26 cellular contexts compared by ENCODE assay signal in genomic region chr12:108126990-108127468, GRCh38. TPM values are rescaled to one million over a fixed set of nuclear protein-coding genes. Genes with fewer than 3 reads are reported as not detected.
DNase-seq lines count a peak whose midpoint lies in the region; ATAC-seq, FAIRE-seq and TF ChIP-seq lines count a peak whose summit lies in the region.
"Had no signal": no experiment of that assay in that cellular context is flagged by ENCODE, and none has a peak within 500 bp of the region (broad histone marks: within the 10 kb centered on the region; RNA-seq: fewer than 3 reads in every experiment).

No MANE protein-coding gene starts in this region.

- H3K9me3 ChIP-seq in GM12878 (replicated peaks; ENCODE audit: control insufficient read depth, insufficient read depth, low read length), result no peaks in the 10 kb centered on the region
- peaks cover 3 to 4% of the 10 kb centered on the region in 2 donors for H3K9me3 ChIP-seq in stomach smooth muscle (ENCODE audit: control insufficient read depth in 2 of 2, low read length in 2 of 2)
- H3K9me3 ChIP-seq: SK-N-SH had no signal

- in situ Hi-C loops in GM12878 (cut with MboI), result no loop called here
- in situ Hi-C loops in GM13976 (cut with MboI; ENCODE audit: low sequenced_read_pairs, unreplicated experiment), result no loop called here

- 53% methylated on average over 10 of the region's 10 CpGs for WGBS in GM12878 (ENCODE audit: insufficient coverage, insufficient replicate concordance, low lambda C conversion rate, missing lambda C conversion rate)

- H3K27me3 ChIP-seq in GM12878 (replicated peaks in 1 of 2; ENCODE audit: control insufficient read depth in 2 of 2, insufficient read depth in 2 of 2, low read length in 1 of 2) (peaks cover 4 to 7% of the 10 kb centered on the region in 2 experiments), stomach smooth muscle (ENCODE audit: control insufficient read depth in 1 of 2, insufficient read depth in 2 of 2, low read length in 2 of 2) (peaks cover 2% of the 10 kb centered on the region in 2 donors)

- intact Hi-C loops in GM12878 (cut with micrococcal nuclease; ENCODE audit: unreplicated experiment), result no loop called here

- no peak overlapping the region for H3K4me2 ChIP-seq in GM12878 (ENCODE audit: control insufficient read depth, insufficient read depth)
- H3K4me2 ChIP-seq: KMS-11, SK-N-SH had no signal

- no peak for TF ChIP-seq RAD21 in GM12878 (IDR thresholded peaks at IDR 0.05; ENCODE audit: insufficient read depth, low read depth, low read length)

- no peak for TF ChIP-seq CTCF in GM12878 (IDR thresholded peaks at IDR 0.05 in 2 of 3, conservative IDR thresholded peaks at IDR 0.05 in 1 of 3; ENCODE audit: control insufficient read depth in 2 of 3, extremely low read depth in 1 of 3, insufficient read depth in 1 of 3, low read depth in 3 of 3, low read length in 3 of 3)
- TF ChIP-seq CTCF in GM13976 (IDR thresholded peaks at IDR 0.05; ENCODE audit: borderline replicate concordance, control extremely low read depth, extremely low read depth, insufficient read depth, missing control alignments), result no peak

- SMC1A ChIA-PET in GM12878 (lab: Charles Lee; ENCODE audit: uncharacterized antibody, unreplicated experiment), result no interaction called here

- BruUV-seq in GM12878 (replicated peaks; lab: Mats Ljungman, UMichigan), result no TSS peak

- H3K4me1 ChIP-seq in GM12878 (ENCODE audit: control insufficient read depth, insufficient read depth, low read length), result no peaks in the 10 kb centered on the region
- H3K4me1 ChIP-seq in stomach smooth muscle (ENCODE audit: control insufficient read depth, insufficient read depth, low read length), result peaks cover 39% of the 10 kb centered on the region

- RAD21 ChIA-PET in GM12878 (lab: Charles Lee; ENCODE audit: unreplicated experiment), result no interaction called here

- H3K79me2 ChIP-seq in GM12878 (ENCODE audit: control insufficient read depth, insufficient read depth, low read length), result no peaks in the 10 kb centered on the region

- no peak for ATAC-seq in GM12878
- ATAC-seq: HepG2 had no signal

- CTCF ChIA-PET in GM12878 (lab: Yijun Ruan, JAX), result interaction anchor here (0.6 kb wide), 1 partner anchor 107 kb away, joined by 4 read pairs; no protein-coding TSS in a partner anchor

- DNase-seq in NOMO-1 treated with DMSO at 0.1 percent for 48 hours (lab: John Stamatoyannopoulos, UW; ENCODE audit: unreplicated experiment) (peak; percentile 6), NOMO-1 (lab: John Stamatoyannopoulos, UW; ENCODE audit: unreplicated experiment in 2 of 2) (no peak), GM12878 (ENCODE audit: low read depth, low spot score) (no peak), left kidney (ENCODE audit: low read depth, low spot score) (peak; percentile 46), GM19240 (ENCODE audit: insufficient read length, low spot score) (no peak), GM13976 (ENCODE audit: low spot score) (no peak), GOT3 (lab: John Stamatoyannopoulos, UW) (no peak)
- DNase-seq: 8988T, COR-L47, GF-D8, H7, HFFc6, NCI-H1048, NCI-H1436, NCI-H2081 treated with DMSO at 0.1 percent for 48 hours, OCI-M1, RPMI8226, SHP77 treated with DMSO at 0.1 percent for 48 hours, SK-N-SH had no signal

- H3K9ac ChIP-seq in GM12878 (ENCODE audit: control insufficient read depth, insufficient read depth, low read length), result no peak overlapping the region
- no peak overlapping the region for H3K9ac ChIP-seq in stomach smooth muscle (ENCODE audit: low read length in 2 of 2)
- H3K9ac ChIP-seq: KMS-11, SK-N-SH had no signal

- H3K4me3 ChIP-seq in GM12878 (no peak overlapping the region), stomach smooth muscle (ENCODE audit: low read length in 2 of 2) (peak overlapping the region in 1 of 2 donors; percentile 47)

- no peak overlapping the region for H2AFZ ChIP-seq in GM12878 (ENCODE audit: control insufficient read depth, low read depth, low read length)

- TF ChIP-seq POLR2A in GM12878 (IDR thresholded peaks at IDR 0.05; ENCODE audit: low read depth, low read length), result no peak

- POLR2A ChIA-PET in GM12878 (lab: Charles Lee), result no interaction called here

- no peaks in the 10 kb centered on the region; the same call in 1 of the 2 replicates for H4K20me1 ChIP-seq in GM12878 (ENCODE audit: control insufficient read depth, insufficient read depth)

- no peak for FAIRE-seq in GM12878 (lab: Jason Lieb, UNC)
- FAIRE-seq: GM18507, HepG2 had no signal

- no peaks in the 10 kb centered on the region for H3K36me3 ChIP-seq in GM12878 (ENCODE audit: control insufficient read depth in 2 of 2, insufficient read depth in 2 of 2, low read length in 1 of 2)
- H3K36me3 ChIP-seq in stomach smooth muscle (ENCODE audit: control insufficient read depth in 2 of 2, insufficient read depth in 2 of 2, low read length in 2 of 2), result no peaks in the 10 kb centered on the region

- TF ChIP-seq EP300 in GM12878 (IDR thresholded peaks at IDR 0.05; ENCODE audit: borderline replicate concordance in 1 of 2, control insufficient read depth in 1 of 2, low read depth in 2 of 2, low read length in 2 of 2), result no peak

- H3K27ac ChIP-seq in GM12878 (ENCODE audit: control insufficient read depth, insufficient read depth) (no peak overlapping the region), stomach smooth muscle (ENCODE audit: low read length) (peak overlapping the region; percentile 7)
- H3K27ac ChIP-seq: KMS-11 had no signal

TF ChIP-seq in GM12878, 131 proteins besides CTCF, POLR2A, EP300 and RAD21:
- no peak for TF ChIP-seq BCL3 (IDR thresholded peaks at IDR 0.05; ENCODE audit: borderline replicate concordance, insufficient read depth, low read depth, low read length, poor library complexity, severe bottlenecking)
- 0 out of 2 replicates have a peak, but pooled peaks have one; percentile 7 for TF ChIP-seq PKNOX1 (IDR thresholded peaks at IDR 0.05)

RNA-seq across cellular contexts. Expression of gene WSCD2, which starts 2.1 kb away (rescaled TPM):
- total RNA-seq in GM12878 (2013; cell fraction: nucleolus; rRNA removed), result not detected in 2 replicates
- total RNA-seq in GM12878 (2014; rRNA removed), result not detected in 2 replicates
- not detected in 2 replicates for total RNA-seq in GM12878 (2014; rRNA removed; fragmentation: Illumina TruSeq; extraction: Trizol)
- total RNA-seq in GM12878 (2021), result not detected in 2 replicates
- not detected for polyA plus RNA-seq in GM12878 (2011; ENCODE audit: low read depth)
- polyA plus RNA-seq in GM12878 (2011; rRNA removed), result not detected in 2 replicates
- polyA plus RNA-seq in GM12878 (2011; cell fraction: cytosol; rRNA removed), result not detected in 2 replicates
- polyA plus RNA-seq in GM12878 (2011; cell fraction: nucleus; rRNA removed), result not detected in 2 replicates
- not detected in 2 replicates for polyA plus RNA-seq in GM12878 (2012)
- not detected in 2 replicates for polyA plus RNA-seq in GM12878 (2014; fragmentation: Illumina TruSeq; extraction: Trizol)
- not detected for polyA plus RNA-seq in GM12878 (2014; fragmentation: Nextera tagmentation; extraction: Ambion mirVana)
- polyA plus RNA-seq in GM12878 (2014; rRNA removed), result 0.41 TPM in 1 of 2 replicates, not detected in the other
- polyA plus RNA-seq in GM12878 (2016; fragmentation: Nextera tagmentation; extraction: Ambion mirVana), result not detected
- polyA minus RNA-seq in GM12878 (2011; rRNA and poly(A)+ RNA removed), result not detected in 2 replicates
- polyA minus RNA-seq in GM12878 (2011; cell fraction: cytosol; rRNA and poly(A)+ RNA removed), result not detected in 2 replicates
- not detected in 2 replicates for polyA minus RNA-seq in GM12878 (2011; cell fraction: nucleus; rRNA and poly(A)+ RNA removed)
- total RNA-seq: HepG2, HFFc6, NCI-H460 had no signal
- polyA plus RNA-seq: AG04450, CD14-positive monocyte, HepG2 had no signal

Comparison
In these comparisons a context has a peak if more than half of its experiments do, and no peak if none do; other contexts are left out.
1. DNase-seq: peak in NOMO-1 treated with DMSO at 0.1 percent for 48 hours (single experiment) and left kidney (single experiment); none in NOMO-1 (0 of 2), GM12878 (single experiment), GM19240 (single experiment), GM13976 (single experiment) and GOT3 (single experiment).